Comparison of ENCODE assay signal across 8 cellular contexts in the genomic region with DNA sequence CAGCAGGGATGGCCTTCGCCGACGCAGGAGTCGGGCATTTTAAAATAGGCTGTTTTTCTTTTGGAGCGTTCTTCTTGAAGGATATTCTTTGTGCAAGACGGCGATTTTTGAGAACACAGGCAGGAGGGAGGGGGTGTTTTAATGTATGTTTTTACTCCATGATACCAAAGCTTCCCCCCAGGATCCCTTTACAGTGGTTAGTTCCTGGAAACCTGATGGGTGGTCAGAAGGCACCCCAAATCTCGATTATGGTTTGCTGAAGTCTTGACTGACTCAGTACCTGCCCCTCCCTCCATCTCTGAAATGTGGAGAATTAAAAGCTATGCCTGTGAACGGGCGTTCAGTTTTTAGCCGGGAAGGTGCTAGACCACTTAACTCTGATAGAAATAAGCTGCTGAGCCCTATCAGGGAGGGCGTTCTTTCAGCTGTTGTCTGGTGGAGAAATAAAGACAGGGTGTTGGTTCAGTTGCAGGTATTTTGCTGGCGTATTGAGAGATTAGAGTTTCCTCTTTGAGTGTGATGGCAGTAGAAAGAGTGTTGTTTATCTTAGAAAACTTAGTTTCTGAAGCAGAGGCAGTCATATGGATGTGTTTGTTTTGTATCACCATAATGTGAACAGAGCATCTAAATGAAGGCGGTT. TPM values are rescaled to one million over a fixed set of nuclear protein-coding genes. Genes with fewer than 3 reads are reported as not detected.
DNase-seq lines count a peak whose midpoint lies in the region; ATAC-seq and TF ChIP-seq lines count a peak whose summit lies in the region.

No MANE protein-coding gene starts in this region.

- DNase-seq in AG04450 (ENCODE audit: low read depth, low spot score), result no peak
- DNase-seq in KBM-7, result peak; percentile 9
- DNase-seq in central memory CD8-positive, alpha-beta T cell (ENCODE audit: low spot score in 2 of 2), result no peak
- no peak for DNase-seq in stimulated activated CD4-positive, alpha-beta T cell treated with anti-CD3 and anti-CD28 coated beads, Interleukin-12 subunit alpha, Interleukin-12 subunit beta, amount 100 ng/mL, for 4 hours
- no peak for DNase-seq in GM19238 (ENCODE audit: insufficient read length, low spot score)
- no peak for DNase-seq in activated CD4-positive, CD25-positive, alpha-beta regulatory T cell (lab: John Stamatoyannopoulos, UW)

- no peak for TF ChIP-seq CTCF in AG04450 (IDR thresholded peaks at IDR 0.05; ENCODE audit: low read depth, low read length)

- peaks cover 10% of the 10 kb centered on the region for H3K4me1 Mint-ChIP-seq in central memory CD8-positive, alpha-beta T cell

- in situ Hi-C loops in KBM-7 (cut with MboI; ENCODE audit: low pct_unique_long_range_greater_than_20kb, low sequenced_read_pairs), result no loop called here

- no peaks in the 10 kb centered on the region for H3K36me3 ChIP-seq in mucosa of rectum (ENCODE audit: control insufficient read depth in 2 of 2, insufficient read depth in 2 of 2, low read length in 2 of 2)

- peaks cover 5 to 13% of the 10 kb centered on the region in 2 donors for H3K4me1 ChIP-seq in mucosa of rectum (ENCODE audit: control insufficient read depth in 2 of 2, insufficient read depth in 2 of 2, low read length in 2 of 2)

- peaks cover 14% of the 10 kb centered on the region for H3K36me3 Mint-ChIP-seq in central memory CD8-positive, alpha-beta T cell (ENCODE audit: insufficient read depth)

- H3K9ac ChIP-seq in mucosa of rectum (ENCODE audit: low read depth in 1 of 2, low read length in 2 of 2), result peak overlapping the region in 1 of 2 donors; percentile 84

- H3K9me3 ChIP-seq in AG04450 (ENCODE audit: control insufficient read depth, insufficient read depth, low read length) (no peaks in the 10 kb centered on the region; the same call in 1 of the 2 replicates), mucosa of rectum (ENCODE audit: control insufficient read depth in 2 of 2, low read length in 2 of 2) (no peaks in the 10 kb centered on the region)

- POLR2A ChIA-PET in AG04450 (lab: Yijun Ruan, JAX), result interaction anchor here (1.1 kb wide), 1 partner anchor 9 kb away, joined by 4 read pairs; no protein-coding TSS in a partner anchor

- peak overlapping the region; percentile 71 for H3K4me3 Mint-ChIP-seq in central memory CD8-positive, alpha-beta T cell

- ATAC-seq in central memory CD8-positive, alpha-beta T cell (replicated peaks; ENCODE audit: extremely low read depth, poor library complexity, severe bottlenecking), result no peak
- no peak for ATAC-seq in HG03095 (IDR thresholded peaks at IDR 0.05; ENCODE audit: unreplicated experiment)

- H3K27me3 ChIP-seq in AG04450 (ENCODE audit: control insufficient read depth, insufficient read depth, low read length) (peaks cover 2% of the 10 kb centered on the region), mucosa of rectum (ENCODE audit: control insufficient read depth in 2 of 2, insufficient read depth in 2 of 2, low read length in 2 of 2) (peaks cover 4 to 6% of the 10 kb centered on the region in 2 donors)

- H3K27ac ChIP-seq in AG04450 (ENCODE audit: low read depth, low read length), result peak overlapping the region; percentile 76
- H3K27ac ChIP-seq in mucosa of rectum (ENCODE audit: low read depth in 2 of 2, low read length in 2 of 2), result peak overlapping the region; percentile 64 to 89

- no peak overlapping the region for H3K27ac Mint-ChIP-seq in central memory CD8-positive, alpha-beta T cell (ENCODE audit: low read depth)

- CTCF ChIA-PET in AG04450 (lab: Charles Lee), result interaction anchor here (0.5 to 3.0 kb wide), 10 partner anchors 8 to 449 kb away, joined by 3 to 14 read pairs (median 6); no protein-coding TSS in a partner anchor

- H3K4me3 ChIP-seq in AG04450 (ENCODE audit: low read depth, low read length) (peak overlapping the region; percentile 88), mucosa of rectum (ENCODE audit: low read length in 2 of 2) (peak overlapping the region; percentile 65 to 86)

- no peaks in the 10 kb centered on the region for H3K9me3 Mint-ChIP-seq in central memory CD8-positive, alpha-beta T cell

- peaks cover 62% of the 10 kb centered on the region for H3K27me3 Mint-ChIP-seq in central memory CD8-positive, alpha-beta T cell

RNA-seq across cellular contexts. Expression of gene IGF1R, which starts 3.4 kb away (rescaled TPM):
- 21.6 and 35.4 TPM in 2 replicates for polyA plus RNA-seq in AG04450 (2011; rRNA removed)
- 114 and 148 TPM in 2 replicates for polyA minus RNA-seq in AG04450 (2011; rRNA and poly(A)+ RNA removed)
